In genomic region chr3:51975857-51976549, GRCh38 we compare ENCODE assay signal across 8 cellular contexts. TPM values are rescaled to one million over a fixed set of nuclear protein-coding genes. Genes with fewer than 3 reads are reported as not detected.
DNase-seq lines count a peak whose midpoint lies in the region; ATAC-seq and TF ChIP-seq lines count a peak whose summit lies in the region.

No MANE protein-coding gene starts in this region.

- no peak for TF ChIP-seq CTCF in lung (IDR thresholded peaks at IDR 0.05; ENCODE audit: control extremely low read depth, extremely low read depth)

- H3K27me3 ChIP-seq in lung (ENCODE audit: control insufficient read depth, insufficient read depth) = no peaks in the 10 kb centered on the region
- no peaks in the 10 kb centered on the region for H3K27me3 ChIP-seq in stomach smooth muscle (ENCODE audit: control insufficient read depth in 1 of 2, insufficient read depth in 2 of 2, low read length in 2 of 2)

- peak; percentile 46 to 54 for DNase-seq in stimulated activated CD4-positive, alpha-beta T cell treated with anti-CD3 and anti-CD28 coated beads, Interleukin-2, amount 100 ng/mL, for 24 hours
- DNase-seq in stimulated activated CD4-positive, alpha-beta T cell treated with anti-CD3 and anti-CD28 coated beads, Interleukin-4, amount 100 ng/mL, for 4 hours = no peak
- no peak for DNase-seq in SK-N-MC (ENCODE audit: low read depth, low spot score)
- DNase-seq in ecto neural progenitor cell (ENCODE audit: low spot score) = peak; percentile 79
- DNase-seq in lung (ENCODE audit: low spot score) = peak; percentile 69
- no peak for DNase-seq in NK-92 treated with Interleukin-12 subunit alpha and Interleukin-12 subunit beta, amount 100 ng/mL, for 24 hours (lab: John Stamatoyannopoulos, UW)

- WGBS in lung, 2 donors = 32 to 35% methylated on average over 45 of the region's 45 CpGs

- peak overlapping the region; percentile 83; the same call in 1 of the 2 replicates for H3K4me3 ChIP-seq in SK-N-MC
- H3K4me3 ChIP-seq in lung = no peak overlapping the region
- peak overlapping the region; percentile 46 to 93 for H3K4me3 ChIP-seq in stomach smooth muscle (ENCODE audit: low read length in 2 of 2)

- H3K9ac ChIP-seq in SK-N-MC (ENCODE audit: insufficient read length) (no peak overlapping the region), stomach smooth muscle (ENCODE audit: low read length in 2 of 2) (peak overlapping the region in 1 of 2 donors; percentile 94)

- H3K9me3 ChIP-seq in SK-N-MC (ENCODE audit: low read depth, low read length) (no peaks in the 10 kb centered on the region), lung (ENCODE audit: control insufficient read depth in 2 of 2, insufficient read depth in 1 of 2, low read length in 1 of 2) (no peaks in the 10 kb centered on the region), stomach smooth muscle (ENCODE audit: control insufficient read depth in 2 of 2, low read length in 2 of 2) (no peaks in the 10 kb centered on the region)

- no peaks in the 10 kb centered on the region for H3K36me3 ChIP-seq in SK-N-MC (ENCODE audit: insufficient read depth, low read length)
- peaks cover 0 to 6% of the 10 kb centered on the region in 2 donors for H3K36me3 ChIP-seq in lung (ENCODE audit: control insufficient read depth in 2 of 2, insufficient read depth in 2 of 2, low read length in 2 of 2)
- no peaks in the 10 kb centered on the region for H3K36me3 ChIP-seq in stomach smooth muscle (ENCODE audit: control insufficient read depth in 2 of 2, insufficient read depth in 2 of 2, low read length in 2 of 2)

- H3K4me1 ChIP-seq in lung (ENCODE audit: control insufficient read depth in 2 of 2, insufficient read depth in 2 of 2, low read length in 2 of 2) (peaks cover 0 to 13% of the 10 kb centered on the region in 2 donors), stomach smooth muscle (ENCODE audit: control insufficient read depth, insufficient read depth, low read length) (peaks cover 32% of the 10 kb centered on the region)

- no peak overlapping the region for H3K27ac ChIP-seq in SK-N-MC
- H3K27ac ChIP-seq in lung (ENCODE audit: low read depth in 1 of 2, low read length in 1 of 2) = peak overlapping the region in 1 of 2 donors; percentile 87
- peak overlapping the region; percentile 94 for H3K27ac ChIP-seq in stomach smooth muscle (ENCODE audit: low read length)

- ATAC-seq in lung (ENCODE audit: insufficient read depth, low FRiP score) = no peak
- no peak for ATAC-seq in GM18870 (IDR thresholded peaks at IDR 0.05; ENCODE audit: unreplicated experiment)

RNA-seq across cellular contexts. Expression of gene ABHD14A, which starts 1.1 kb away (rescaled TPM):
- total RNA-seq in lung = 10 to 100 TPM in 1 of 2 donors, 1 to 10 TPM in 1; 7.2 to 24.5 TPM
- 10 to 100 TPM; 19.1 to 62.8 TPM for polyA plus RNA-seq in lung

RNA-seq across cellular contexts. Expression of gene ABHD14B, which starts 2.2 kb away (rescaled TPM):
- 10 to 100 TPM; 26.3 to 44.9 TPM for total RNA-seq in lung
- 10 to 100 TPM; 37.5 to 88.1 TPM for polyA plus RNA-seq in lung

RNA-seq across cellular contexts. Expression of gene ACY1, which starts 7.3 kb away (rescaled TPM):
- 10 to 100 TPM; 19.6 to 52.6 TPM for total RNA-seq in lung
- polyA plus RNA-seq in lung = 10 to 100 TPM; 31.7 to 46.2 TPM

RNA-seq across cellular contexts. Expression of gene PCBP4, which starts 8.7 kb away (rescaled TPM):
- total RNA-seq in lung = 10 to 100 TPM; 17.4 to 37.7 TPM
- 10 to 100 TPM; 19.5 to 44.3 TPM for polyA plus RNA-seq in lung

RNA-seq across cellular contexts. Expression of gene RPL29, which starts 19.7 kb away (rescaled TPM):
- 100 to 1,000 TPM; 711 to 912 TPM for total RNA-seq in lung
- polyA plus RNA-seq in lung = 1,000 to 10,000 TPM; 1,556 to 2,402 TPM

Comparison
In these comparisons a context has a peak if more than half of its experiments do, and no peak if none do; other contexts are left out.
1. DNase-seq: peak in stimulated activated CD4-positive, alpha-beta T cell treated with anti-CD3 and anti-CD28 coated beads, Interleukin-2, amount 100 ng/mL, for 24 hours (2 of 2), ecto neural progenitor cell (single experiment) and lung (single experiment); none in stimulated activated CD4-positive, alpha-beta T cell treated with anti-CD3 and anti-CD28 coated beads, Interleukin-4, amount 100 ng/mL, for 4 hours (0 of 2), SK-N-MC (single experiment) and NK-92 treated with Interleukin-12 subunit alpha and Interleukin-12 subunit beta, amount 100 ng/mL, for 24 hours (single experiment).